In genomic region chr17:35799942-35800341, GRCh38 we compare ENCODE assay signal across 11 cellular contexts. TPM values are rescaled to one million over a fixed set of nuclear protein-coding genes. Genes with fewer than 3 reads are reported as not detected.
DNase-seq lines count a peak whose midpoint lies in the region; ATAC-seq, FAIRE-seq and TF ChIP-seq lines count a peak whose summit lies in the region.
"Had no signal": no experiment of that assay in that cellular context is flagged by ENCODE, and none has a peak within 500 bp of the region (broad histone marks: within the 10 kb centered on the region; RNA-seq: fewer than 3 reads in every experiment).

No MANE protein-coding gene starts in this region.

- no peaks in the 10 kb centered on the region for H3K36me3 Mint-ChIP-seq in activated CD4-positive, alpha-beta T cell treated with anti-CD3 and anti-CD28 coated beads, Interleukin-2, amount 10 ng/mL, durations not matched to agents 24 days and 14 days (ENCODE audit: low read depth)

- H3K27me3 ChIP-seq in right atrium auricular region = no peaks in the 10 kb centered on the region

- peaks cover 35% of the 10 kb centered on the region for H3K27me3 Mint-ChIP-seq in activated CD4-positive, alpha-beta T cell treated with anti-CD3 and anti-CD28 coated beads, Interleukin-2, amount 10 ng/mL, durations not matched to agents 24 days and 14 days

- H3K9me3 Mint-ChIP-seq in activated CD4-positive, alpha-beta T cell treated with anti-CD3 and anti-CD28 coated beads, Interleukin-2, amount 10 ng/mL, durations not matched to agents 24 days and 14 days = no peaks in the 10 kb centered on the region

- no peak overlapping the region for H3K4me3 ChIP-seq in right atrium auricular region

- intact Hi-C loops in Right ventricle myocardium inferior (cut with DNase I) = loop anchor here (2.0 kb wide), 1 partner anchor 17 kb away; no protein-coding TSS in a partner anchor
- intact Hi-C loops in activated CD4-positive, alpha-beta T cell treated with anti-CD3 and anti-CD28 coated beads, Interleukin-2, amount 10 ng/mL, durations not matched to agents 24 days and 14 days (cut with micrococcal nuclease) = loop anchor here (10.0 kb wide), 1 partner anchor 555 kb away; the partner anchor contains the start of gene SLFN5

- no peak overlapping the region for H3K27ac Mint-ChIP-seq in activated CD4-positive, alpha-beta T cell treated with anti-CD3 and anti-CD28 coated beads, Interleukin-2, amount 10 ng/mL, durations not matched to agents 24 days and 14 days

- FAIRE-seq in GM12891 (lab: Jason Lieb, UNC) = no peak

- ATAC-seq in Right ventricle myocardium inferior = peak; percentile 73
- no peak for ATAC-seq in HG02623 (IDR thresholded peaks at IDR 0.05; ENCODE audit: unreplicated experiment)

- DNase-seq in Right ventricle myocardium inferior (ENCODE audit: missing footprints) (peak; percentile 82), right atrium auricular region (ENCODE audit: low spot score) (no peak), lung microvascular endothelial cell (ENCODE audit: low read depth in 2 of 2) (peak; percentile 17 to 35), SK-N-DZ (ENCODE audit: low spot score) (no peak), GM12891 (ENCODE audit: insufficient read length, low spot score) (no peak)
- no peak for DNase-seq in activated CD4-positive, alpha-beta T cell treated with anti-CD3 and anti-CD28 coated beads, Interleukin-2, amount 10 ng/mL, durations not matched to agents 24 days and 14 days
- DNase-seq: activated effector memory CD4-positive, alpha-beta T cell treated with Interleukin-2 at 50 U/mL for 16 hours had no signal

- no peak overlapping the region for H3K4me3 Mint-ChIP-seq in activated CD4-positive, alpha-beta T cell treated with anti-CD3 and anti-CD28 coated beads, Interleukin-2, amount 10 ng/mL, durations not matched to agents 24 days and 14 days

- peaks cover 0 to 42% of the 10 kb centered on the region in 2 donors for H3K4me1 ChIP-seq in right atrium auricular region

- TF ChIP-seq CTCF in right atrium auricular region (IDR thresholded peaks at IDR 0.05) = no peak

- no peaks in the 10 kb centered on the region for H3K9me3 ChIP-seq in right atrium auricular region

- no peaks in the 10 kb centered on the region for H3K36me3 ChIP-seq in right atrium auricular region

- H3K4me1 Mint-ChIP-seq in activated CD4-positive, alpha-beta T cell treated with anti-CD3 and anti-CD28 coated beads, Interleukin-2, amount 10 ng/mL, durations not matched to agents 24 days and 14 days = peaks cover 20% of the 10 kb centered on the region

- peak overlapping the region in 1 of 2 donors; percentile 30 for H3K27ac ChIP-seq in right atrium auricular region
- peak overlapping the region; percentile 39 for H3K27ac ChIP-seq in cingulate gyrus (ENCODE audit: low read depth, low read length)

- TF ChIP-seq POLR2A in GM12891 (IDR thresholded peaks at IDR 0.05; ENCODE audit: low read depth, low read length) = no peak

TF ChIP-seq in GM12891, 5 proteins besides CTCF, POLR2A, EP300 and RAD21:
- TF ChIP-seq TAF1 (IDR thresholded peaks at IDR 0.05; ENCODE audit: low read depth, low read length) (no peak), POLR2AphosphoS5 (IDR thresholded peaks at IDR 0.05; ENCODE audit: low read depth, low read length) (no peak), SPI1 (IDR thresholded peaks at IDR 0.05; ENCODE audit: low read depth, low read length) (no peak), PAX5 (IDR thresholded peaks at IDR 0.05; ENCODE audit: insufficient read depth, low read length, severe bottlenecking) (no peak), POU2F2 (IDR thresholded peaks at IDR 0.05; ENCODE audit: low read depth, low read length) (no peak)

RNA-seq across cellular contexts. Expression of gene MMP28, which starts 4.5 kb away (rescaled TPM):
- total RNA-seq in Right ventricle myocardium inferior (2.3 TPM), right atrium auricular region (10 to 100 TPM; 10.5 to 14.9 TPM), lung microvascular endothelial cell (0.40 and 0.87 TPM in 2 replicates)
- polyA plus RNA-seq in SK-N-DZ (2014; cell fraction: cytosol; rRNA removed) = not detected in 2 replicates
- polyA plus RNA-seq in SK-N-DZ (2014; cell fraction: nucleus; rRNA removed) = not detected in 2 replicates
- polyA plus RNA-seq in GM12891 (2012; ENCODE audit: low read depth, missing spikeins) = not detected
- total RNA-seq in activated CD4-positive, alpha-beta T cell treated with anti-CD3 and anti-CD28 coated beads, Interleukin-2, amount 10 ng/mL, durations not matched to agents 24 days and 14 days = not detected in 2 replicates

RNA-seq across cellular contexts. Expression of gene TAF15, which starts 9.3 kb away (rescaled TPM):
- total RNA-seq in Right ventricle myocardium inferior = 95.9 TPM
- total RNA-seq in right atrium auricular region = 10 to 100 TPM; 25.7 to 31.7 TPM
- total RNA-seq in lung microvascular endothelial cell = 54.5 and 65.7 TPM in 2 replicates
- polyA plus RNA-seq in SK-N-DZ (2014; cell fraction: cytosol; rRNA removed) = 23.9 and 24.0 TPM in 2 replicates
- 33.2 and 96.1 TPM in 2 replicates for polyA plus RNA-seq in SK-N-DZ (2014; cell fraction: nucleus; rRNA removed)
- polyA plus RNA-seq in GM12891 (2012; ENCODE audit: low read depth, missing spikeins) = 166 TPM
- total RNA-seq in activated CD4-positive, alpha-beta T cell treated with anti-CD3 and anti-CD28 coated beads, Interleukin-2, amount 10 ng/mL, durations not matched to agents 24 days and 14 days = 326 and 338 TPM in 2 replicates

RNA-seq across cellular contexts. Expression of gene C17orf50, which starts 39.3 kb away (rescaled TPM):
- total RNA-seq in Right ventricle myocardium inferior = not detected
- total RNA-seq in right atrium auricular region = not detected
- not detected in 2 replicates for total RNA-seq in lung microvascular endothelial cell
- polyA plus RNA-seq in SK-N-DZ (2014; cell fraction: cytosol; rRNA removed) = 0.22 TPM in 1 of 2 replicates, not detected in the other
- polyA plus RNA-seq in SK-N-DZ (2014; cell fraction: nucleus; rRNA removed) = not detected in 2 replicates
- polyA plus RNA-seq in GM12891 (2012; ENCODE audit: low read depth, missing spikeins) = not detected
- not detected in 2 replicates for total RNA-seq in activated CD4-positive, alpha-beta T cell treated with anti-CD3 and anti-CD28 coated beads, Interleukin-2, amount 10 ng/mL, durations not matched to agents 24 days and 14 days
- total RNA-seq: kidney epithelial cell had no signal
- polyA plus RNA-seq: AG04450 had no signal

RNA-seq across cellular contexts. Expression of gene GAS2L2, which starts 46.9 kb away (rescaled TPM):
- total RNA-seq in Right ventricle myocardium inferior (0.27 TPM), right atrium auricular region (not detected), lung microvascular endothelial cell (under 0.01 TPM in 1 of 2 replicates, not detected in the other)
- polyA plus RNA-seq in SK-N-DZ (2014; cell fraction: cytosol; rRNA removed) = not detected in 2 replicates
- not detected in 2 replicates for polyA plus RNA-seq in SK-N-DZ (2014; cell fraction: nucleus; rRNA removed)
- polyA plus RNA-seq in GM12891 (2012; ENCODE audit: low read depth, missing spikeins) = not detected
- total RNA-seq in activated CD4-positive, alpha-beta T cell treated with anti-CD3 and anti-CD28 coated beads, Interleukin-2, amount 10 ng/mL, durations not matched to agents 24 days and 14 days = not detected in 2 replicates
- total RNA-seq: kidney epithelial cell had no signal
- polyA plus RNA-seq: AG04450 had no signal

Comparison
In these comparisons a context has a peak if more than half of its experiments do, and no peak if none do; other contexts are left out.
1. DNase-seq: peak in Right ventricle myocardium inferior (single experiment) and lung microvascular endothelial cell (2 of 2); none in right atrium auricular region (single experiment), SK-N-DZ (single experiment), GM12891 (single experiment) and activated CD4-positive, alpha-beta T cell treated with anti-CD3 and anti-CD28 coated beads, Interleukin-2, amount 10 ng/mL, durations not matched to agents 24 days and 14 days (single experiment).